In genomic region chr12:110923692-110924334, GRCh38 we compare ENCODE assay signal across 1 cellular context.
TF ChIP-seq lines count a peak whose summit lies in the region.

No MANE protein-coding gene starts in this region.

TF ChIP-seq in H1, 55 proteins besides CTCF, POLR2A, EP300 and RAD21 (continued from another document):
- no peak for TF ChIP-seq USF2 (IDR thresholded peaks at IDR 0.05; ENCODE audit: low read length)
- no peak for TF ChIP-seq ZNF274 (IDR thresholded peaks at IDR 0.05; ENCODE audit: borderline replicate concordance, extremely low read depth, low read length)
- TF ChIP-seq SP2 (IDR thresholded peaks at IDR 0.05; ENCODE audit: low read length) = no peak
- TF ChIP-seq RFX5 (IDR thresholded peaks at IDR 0.05; ENCODE audit: borderline replicate concordance, low read depth, low read length) = no peak
- TF ChIP-seq SIX5 (IDR thresholded peaks at IDR 0.05; ENCODE audit: low read depth, low read length) = no peak
- no peak for TF ChIP-seq TAF7 (optimal IDR thresholded peaks at IDR 0.05; ENCODE audit: borderline replicate concordance, low read depth, low read length)
